Comparison of ENCODE assay signal across 11 cellular contexts in genomic region chr7:136030867-136031318, GRCh38. TPM values are rescaled to one million over a fixed set of nuclear protein-coding genes. Genes with fewer than 3 reads are reported as not detected.
DNase-seq lines count a peak whose midpoint lies in the region; ATAC-seq, FAIRE-seq and TF ChIP-seq lines count a peak whose summit lies in the region.
"Had no signal": no experiment of that assay in that cellular context is flagged by ENCODE, and none has a peak within 500 bp of the region (broad histone marks: within the 10 kb centered on the region; RNA-seq: fewer than 3 reads in every experiment).

No MANE protein-coding gene starts in this region.

- intact Hi-C loops in body of pancreas (cut with DNase I), result no loop called here

- peak overlapping the region; percentile 49 for H3K4me2 ChIP-seq in OCI-LY3 (ENCODE audit: low read length)

- peak overlapping the region; percentile 20; the same call in 1 of the 2 replicates for H3K4me3 ChIP-seq in OCI-LY3 (ENCODE audit: low read length)
- H3K4me3 ChIP-seq in body of pancreas, result no peak overlapping the region

- H4K20me1 ChIP-seq in OCI-LY3 (ENCODE audit: insufficient read depth, low read length), result no peaks in the 10 kb centered on the region

- no peak for TF ChIP-seq POLR2A in body of pancreas (IDR thresholded peaks at IDR 0.05)

- H3K4me1 ChIP-seq in OCI-LY3 (ENCODE audit: low read length) (peaks cover 17% of the 10 kb centered on the region), body of pancreas (no peaks in the 10 kb centered on the region)

- 61 to 76% methylated on average over 4 of the region's 4 CpGs for WGBS in body of pancreas, 2 donors

- FAIRE-seq in GM19239 (lab: Jason Lieb, UNC), result peak; percentile 68
- FAIRE-seq: kidney had no signal

- H3K27ac ChIP-seq in OCI-LY3 (ENCODE audit: low read length) (no peak overlapping the region), body of pancreas (no peak overlapping the region)

- peak; percentile 94 for ATAC-seq in HG02870 (IDR thresholded peaks at IDR 0.05; ENCODE audit: unreplicated experiment)
- ATAC-seq in body of pancreas, result no peak

- H3K36me3 ChIP-seq in OCI-LY3 (replicated peaks; ENCODE audit: low read depth, low read length) (no peaks in the 10 kb centered on the region), body of pancreas (replicated peaks in 1 of 2; ENCODE audit: insufficient read depth in 1 of 2, low read depth in 2 of 2) (no peaks in the 10 kb centered on the region)

- peak; percentile 17 for DNase-seq in GM10266 (ENCODE audit: extremely low spot score)
- no peak for DNase-seq in GM19239 (ENCODE audit: insufficient read length, low spot score)
- DNase-seq in NCI-H2081 (lab: John Stamatoyannopoulos, UW), result no peak
- no peak for DNase-seq in dermis blood vessel endothelial cell
- DNase-seq in AML-193 (lab: John Stamatoyannopoulos, UW), result no peak
- DNase-seq in body of pancreas, result no peak
- DNase-seq: effector CD4-positive, alpha-beta T cell; kidney; NCI-H1092 had no signal

- no peaks in the 10 kb centered on the region for H3K79me2 ChIP-seq in OCI-LY3 (ENCODE audit: low read length)

- TF ChIP-seq CTCF in GM10266 (IDR thresholded peaks at IDR 0.05; ENCODE audit: control insufficient read depth, insufficient read depth, low read depth, missing control alignments) (no peak), OCI-LY3 (IDR thresholded peaks at IDR 0.05; ENCODE audit: low read depth, low read length) (no peak), body of pancreas (IDR thresholded peaks at IDR 0.05) (no peak)

- no peak overlapping the region for H3K9ac ChIP-seq in OCI-LY3 (ENCODE audit: low read length)

- H3K9me3 ChIP-seq in OCI-LY3 (ENCODE audit: insufficient read depth, low read length) (no peaks in the 10 kb centered on the region), body of pancreas (no peaks in the 10 kb centered on the region)

- H2AFZ ChIP-seq in OCI-LY3 (ENCODE audit: low read depth, low read length), result no peak overlapping the region

- peaks cover 69% of the 10 kb centered on the region for H3K27me3 ChIP-seq in OCI-LY3 (ENCODE audit: low read depth, low read length)
- H3K27me3 ChIP-seq in body of pancreas, result no peaks in the 10 kb centered on the region

RNA-seq across cellular contexts. Expression of gene MTPN, which starts 53.7 kb away (rescaled TPM):
- total RNA-seq in dermis blood vessel endothelial cell, result 101 and 171 TPM in 2 replicates
- total RNA-seq in body of pancreas, result 10 to 100 TPM; 23.1 to 25.1 TPM
